In the genomic region with DNA sequence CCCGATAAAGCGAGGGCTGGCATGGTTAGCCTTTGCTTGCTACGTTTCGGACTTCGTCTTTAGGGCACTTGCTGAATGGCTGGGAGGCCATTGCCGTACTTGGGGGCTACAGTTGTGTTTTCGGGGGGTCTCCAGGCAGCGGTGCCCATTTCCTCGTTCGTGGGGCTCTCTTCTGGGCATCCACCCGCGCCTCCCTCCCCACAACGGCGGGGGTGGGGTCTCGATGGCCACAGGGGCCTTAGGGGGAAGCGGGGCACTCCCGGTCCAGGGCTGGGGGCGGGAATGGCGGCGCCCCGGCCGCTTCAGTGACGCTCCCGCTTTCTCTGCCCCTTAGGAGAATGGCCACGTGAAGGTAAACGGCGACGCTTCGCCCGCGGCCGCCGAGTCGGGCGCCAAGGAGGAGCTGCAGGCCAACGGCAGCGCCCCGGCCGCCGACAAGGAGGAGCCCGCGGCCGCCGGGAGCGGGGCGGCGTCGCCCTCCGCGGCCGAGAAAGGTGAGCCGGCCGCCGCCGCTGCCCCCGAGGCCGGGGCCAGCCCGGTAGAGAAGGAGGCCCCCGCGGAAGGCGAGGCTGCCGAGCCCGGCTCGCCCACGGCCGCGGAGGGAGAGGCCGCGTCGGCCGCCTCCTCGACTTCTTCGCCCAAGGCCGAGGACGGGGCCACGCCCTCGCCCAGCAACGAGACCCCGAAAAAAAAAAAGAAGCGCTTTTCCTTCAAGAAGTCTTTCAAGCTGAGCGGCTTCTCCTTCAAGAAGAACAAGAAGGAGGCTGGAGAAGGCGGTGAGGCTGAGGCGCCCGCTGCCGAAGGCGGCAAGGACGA, we compare ENCODE assay signal across 1 cellular context.
A peak's percentile ranks its signal among the peaks of the same experiment; 100 is the strongest.
TF ChIP-seq lines count a peak whose summit lies in the region.

No MANE protein-coding gene starts in this region.

TF ChIP-seq in H1, 55 proteins besides CTCF, POLR2A, EP300 and RAD21 (continued from another document):
- TF ChIP-seq MAX (IDR thresholded peaks at IDR 0.05) = peak; percentile 84
- TF ChIP-seq, protein P1, sequence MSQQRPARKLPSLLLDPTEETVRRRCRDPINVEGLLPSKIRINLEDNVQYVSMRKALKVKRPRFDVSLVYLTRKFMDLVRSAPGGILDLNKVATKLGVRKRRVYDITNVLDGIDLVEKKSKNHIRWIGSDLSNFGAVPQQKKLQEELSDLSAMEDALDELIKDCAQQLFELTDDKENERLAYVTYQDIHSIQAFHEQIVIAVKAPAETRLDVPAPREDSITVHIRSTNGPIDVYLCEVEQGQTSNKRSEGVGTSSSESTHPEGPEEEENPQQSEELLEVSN (IDR thresholded peaks at IDR 0.05) = peak; percentile 93
